ENCODE assay signal across 21 cellular contexts in genomic region chr18:55247032-55247431, GRCh38.
A peak's percentile ranks its signal among the peaks of the same experiment; 100 is the strongest.
DNase-seq lines count a peak whose midpoint lies in the region; ATAC-seq and TF ChIP-seq lines count a peak whose summit lies in the region.
"Had no signal": no experiment of that assay in that cellular context is flagged by ENCODE, and none has a peak within 500 bp of the region (broad histone marks: within the 10 kb centered on the region; RNA-seq: fewer than 3 reads in every experiment).

No MANE protein-coding gene starts in this region.

- H4K20me1 ChIP-seq in GM23248 (ENCODE audit: insufficient read depth) (no peaks in the 10 kb centered on the region), Karpas-422 (ENCODE audit: insufficient read depth, low read depth, low read length) (no peaks in the 10 kb centered on the region)

- 83 to 84% methylated on average over 5 of the region's 5 CpGs for WGBS in GM23248 (ENCODE audit: low coverage in 1 of 2, low lambda C conversion rate in 2 of 2, missing lambda C conversion rate in 2 of 2), 2 experiments

- no peaks in the 10 kb centered on the region for H3K27me3 ChIP-seq in GM23248 (replicated peaks; ENCODE audit: insufficient read depth)
- no peaks in the 10 kb centered on the region for H3K27me3 ChIP-seq in thoracic aorta (replicated peaks; ENCODE audit: insufficient read depth)
- no peaks in the 10 kb centered on the region for H3K27me3 ChIP-seq in Karpas-422 (ENCODE audit: low read length)
- H3K27me3 ChIP-seq: colonic mucosa, pancreas had no signal

- in situ Hi-C loops in GM23248 (cut with MboI) = loop anchor here (25.0 kb wide), 1 partner anchor 540 kb away; no protein-coding TSS in a partner anchor
- in situ Hi-C loops in GM13976 (cut with MboI; ENCODE audit: low sequenced_read_pairs, unreplicated experiment) = loop anchor here (10.0 kb wide), 1 partner anchor 78 kb away; no protein-coding TSS in a partner anchor

- H3K4me3 ChIP-seq in GM23248 = no peak overlapping the region
- no peak overlapping the region for H3K4me3 ChIP-seq in thoracic aorta
- no peak overlapping the region for H3K4me3 ChIP-seq in Karpas-422 (ENCODE audit: low read length)
- H3K4me3 ChIP-seq: colonic mucosa, pancreas had no signal

- H3F3A ChIP-seq in GM23248 (ENCODE audit: insufficient read depth) = peaks cover 33% of the 10 kb centered on the region

- H2AFZ ChIP-seq in GM23248 (no peak overlapping the region), Karpas-422 (ENCODE audit: low read length) (no peak overlapping the region)

- H3K4me2 ChIP-seq in GM23248 (ENCODE audit: unreplicated experiment) (no peak overlapping the region), Karpas-422 (ENCODE audit: low read depth, low read length, poor library complexity, severe bottlenecking) (no peak overlapping the region)

- H3K9me2 ChIP-seq in GM23248 (ENCODE audit: insufficient read depth) (no peaks in the 10 kb centered on the region), Karpas-422 (replicated peaks; ENCODE audit: insufficient read depth, low read length) (no peaks in the 10 kb centered on the region)

- H3K9ac ChIP-seq in GM23248 = no peak overlapping the region
- no peak overlapping the region for H3K9ac ChIP-seq in Karpas-422 (ENCODE audit: low read length)

- no peak for ATAC-seq in thoracic aorta (ENCODE audit: insufficient number of reproducible peaks, low FRiP score, low read depth)
- ATAC-seq: left colon, natural killer cell, pancreas, sciatic nerve, SK-N-SH treated with all-trans-retinoic acid at 6 μM for 48 hours had no signal

- H3K36me3 ChIP-seq in GM23248 (ENCODE audit: low read depth) (peaks cover 6% of the 10 kb centered on the region; the same call in 1 of the 2 replicates), thoracic aorta (no peaks in the 10 kb centered on the region), Karpas-422 (ENCODE audit: insufficient read depth, low read length) (peaks cover 12% of the 10 kb centered on the region; the same call in 1 of the 2 replicates)
- H3K36me3 ChIP-seq: colonic mucosa, pancreas had no signal

- H3K27ac ChIP-seq in GM23248 (no peak overlapping the region), thoracic aorta (peak overlapping the region; percentile 47 to 88), Karpas-422 (ENCODE audit: low read length) (no peak overlapping the region)
- H3K27ac ChIP-seq: colonic mucosa, pancreas had no signal

- DNase-seq in GM23248 = peak; percentile 23
- DNase-seq in SW480 (ENCODE audit: low spot score) = peak; percentile 73
- DNase-seq in islet precursor cell = peak; percentile 57
- DNase-seq in thoracic aorta (ENCODE audit: low spot score) = no peak
- no peak for DNase-seq in Karpas-422
- DNase-seq in NCI-H2227 treated with DMSO at 0.1 percent for 48 hours (lab: John Stamatoyannopoulos, UW) = no peak
- DNase-seq in GM13976 (ENCODE audit: low spot score) = no peak
- DNase-seq: activated T-cell treated with anti-CD3 and anti-CD28 coated beads, Interleukin-2, amount 50 U/mL, for 1 hour; CD4-positive, CD25-positive, alpha-beta regulatory T cell; colonic mucosa; DMS 273 treated with DMSO at 0.1 percent for 48 hours; GDM1; left colon; natural killer cell; NCI-H1417; NCI-H524 treated with DMSO at 0.1 percent for 48 hours; pancreas; stimulated activated CD8-positive, alpha-beta memory T cell treated with anti-CD3 and anti-CD28 coated beads, Interleukin-4, amount 100 ng/mL, for 48 hours; T-helper 9 cell had no signal

- H3K4me1 ChIP-seq in GM23248 (ENCODE audit: insufficient read depth) (peaks cover 62% of the 10 kb centered on the region), thoracic aorta (ENCODE audit: control insufficient read depth in 1 of 2, low read depth in 2 of 2) (peaks cover 37 to 72% of the 10 kb centered on the region in 2 donors), Karpas-422 (ENCODE audit: low read length) (no peaks in the 10 kb centered on the region)
- H3K4me1 ChIP-seq: colonic mucosa had no signal

- H3K9me3 ChIP-seq in GM23248 (ENCODE audit: low read depth) = no peaks in the 10 kb centered on the region
- no peaks in the 10 kb centered on the region for H3K9me3 ChIP-seq in thoracic aorta
- no peaks in the 10 kb centered on the region for H3K9me3 ChIP-seq in Karpas-422 (ENCODE audit: low read length)
- H3K9me3 ChIP-seq: colonic mucosa, pancreas had no signal

- peaks cover 8% of the 10 kb centered on the region; the same call in 1 of the 2 replicates for H3K79me2 ChIP-seq in GM23248 (ENCODE audit: insufficient read depth)
- H3K79me2 ChIP-seq in Karpas-422 (ENCODE audit: low read length) = no peaks in the 10 kb centered on the region

- TF ChIP-seq CTCF in thoracic aorta (IDR thresholded peaks at IDR 0.05) = no peak
- no peak for TF ChIP-seq CTCF in GM13976 (IDR thresholded peaks at IDR 0.05; ENCODE audit: borderline replicate concordance, control extremely low read depth, extremely low read depth, insufficient read depth, missing control alignments)

Comparison
In these comparisons a context has a peak if more than half of its experiments do, and no peak if none do; other contexts are left out.
1. DNase-seq: peak in GM23248 (single experiment), SW480 (single experiment) and islet precursor cell (single experiment); none in thoracic aorta (single experiment), Karpas-422 (single experiment), NCI-H2227 treated with DMSO at 0.1 percent for 48 hours (single experiment) and GM13976 (single experiment).
2. H3K27ac ChIP-seq: peak in thoracic aorta (2 of 2); none in GM23248 (single experiment) and Karpas-422 (single experiment).